ENCODE assay signal across 11 cellular contexts in the genomic region with DNA sequence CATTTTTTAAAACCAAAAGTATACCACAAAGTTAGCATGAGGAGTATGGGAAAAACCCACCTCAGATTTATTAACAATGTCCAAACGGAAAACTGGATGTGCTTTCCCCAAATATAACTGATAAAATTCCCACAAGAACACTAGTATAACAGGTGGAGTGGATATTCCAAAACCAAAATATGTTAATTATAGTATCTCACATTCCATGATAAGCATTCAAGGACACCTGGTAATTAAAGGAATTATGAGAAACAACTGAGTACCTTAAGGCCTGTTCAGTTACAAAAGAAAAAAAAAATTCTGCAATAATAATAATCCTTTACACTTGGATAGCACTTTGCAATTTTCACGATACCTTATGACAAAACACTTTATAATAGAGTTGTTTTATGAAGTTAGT. TPM values are rescaled to one million over a fixed set of nuclear protein-coding genes. Genes with fewer than 3 reads are reported as not detected.
A peak's percentile ranks its signal among the peaks of the same experiment; 100 is the strongest.
DNase-seq lines count a peak whose midpoint lies in the region; ATAC-seq, FAIRE-seq and TF ChIP-seq lines count a peak whose summit lies in the region.
"Had no signal": no experiment of that assay in that cellular context is flagged by ENCODE, and none has a peak within 500 bp of the region (broad histone marks: within the 10 kb centered on the region; RNA-seq: fewer than 3 reads in every experiment).

No MANE protein-coding gene starts in this region.

- H3K9me3 Mint-ChIP-seq in activated T-cell treated with anti-CD3 and anti-CD28 coated beads, Interleukin-2, amount 50 U/mL, for 24 hours: no peaks in the 10 kb centered on the region

- H3K9me1 ChIP-seq in endothelial cell of umbilical vein (replicated peaks; ENCODE audit: control insufficient read depth, extremely low read depth, insufficient read depth, low read length): no peaks in the 10 kb centered on the region

- TF ChIP-seq POLR2A in endothelial cell of umbilical vein (IDR thresholded peaks at IDR 0.05; ENCODE audit: low read depth, low read length): no peak

- 71% methylated on average over 2 of the region's 2 CpGs for WGBS in smooth muscle cell (ENCODE audit: low lambda C conversion rate)

- H3K9ac ChIP-seq in endothelial cell of umbilical vein (replicated peaks; ENCODE audit: extremely low read depth, insufficient read depth, low read length): no peak overlapping the region
- H3K9ac ChIP-seq in smooth muscle cell (ENCODE audit: low read depth): no peak overlapping the region

- BruUV-seq in endothelial cell of umbilical vein (replicated peaks; lab: Mats Ljungman, UMichigan): no TSS peak

- peak; percentile 33 for FAIRE-seq in endothelial cell of umbilical vein (lab: Jason Lieb, UNC)

- POLR2A ChIA-PET in endothelial cell of umbilical vein (lab: Charles Lee): interaction anchor here (4.1 kb wide), 1 partner anchor 61 kb away, joined by 133 read pairs; the partner anchor contains the start of gene AMD1

- H3K9me3 ChIP-seq in RWPE2 (ENCODE audit: severe bottlenecking) (no peaks in the 10 kb centered on the region), endothelial cell of umbilical vein (replicated peaks; ENCODE audit: control insufficient read depth, insufficient read depth, low read length) (no peaks in the 10 kb centered on the region), smooth muscle cell (replicated peaks; ENCODE audit: low read depth) (no peaks in the 10 kb centered on the region)

- H3F3A ChIP-seq in smooth muscle cell (ENCODE audit: low read depth): peaks cover 5% of the 10 kb centered on the region

- peaks cover 15% of the 10 kb centered on the region for H3K4me1 ChIP-seq in RWPE2 (ENCODE audit: insufficient read depth, poor library complexity, severe bottlenecking)
- H3K4me1 ChIP-seq in endothelial cell of umbilical vein (ENCODE audit: control insufficient read depth, extremely low read depth, insufficient read depth, low read length): peaks cover 9% of the 10 kb centered on the region
- H3K4me1 ChIP-seq in smooth muscle cell (ENCODE audit: low read depth): peaks cover 21% of the 10 kb centered on the region

- DNase-seq in activated T-cell treated with anti-CD3 and anti-CD28 coated beads, Interleukin-2, amount 50 U/mL, for 24 hours: no peak
- DNase-seq in activated T-cell treated with anti-CD3 and anti-CD28 coated beads for 4 hours (no peak), RWPE2 (ENCODE audit: low spot score) (no peak), endothelial cell of umbilical vein (ENCODE audit: low read depth, low spot score) (no peak), smooth muscle cell (lab: John Stamatoyannopoulos, UW; ENCODE audit: unreplicated experiment) (no peak)
- DNase-seq: activated CD4-positive, alpha-beta T cell treated with anti-CD3 and anti-CD28 coated beads for 1 hour; cortex of kidney; NCI-H446 treated with DMSO at 0.1 percent for 48 hours had no signal

- H4K20me1 ChIP-seq in endothelial cell of umbilical vein (replicated peaks; ENCODE audit: control insufficient read depth, extremely low read depth, insufficient read depth, low read length): no peaks in the 10 kb centered on the region
- H4K20me1 ChIP-seq in smooth muscle cell (ENCODE audit: low read depth): peaks cover 35% of the 10 kb centered on the region

- no peak overlapping the region for H3K27ac ChIP-seq in RWPE2 (ENCODE audit: poor library complexity, severe bottlenecking)
- no peak overlapping the region for H3K27ac ChIP-seq in endothelial cell of umbilical vein (ENCODE audit: insufficient read depth, low read depth, low read length)
- no peak overlapping the region for H3K27ac ChIP-seq in smooth muscle cell (ENCODE audit: low read depth)

- no peak overlapping the region for H3K27ac Mint-ChIP-seq in activated T-cell treated with anti-CD3 and anti-CD28 coated beads, Interleukin-2, amount 50 U/mL, for 24 hours

- H3K4me3 ChIP-seq in RWPE2 (ENCODE audit: severe bottlenecking): peak overlapping the region; percentile 55
- no peak overlapping the region for H3K4me3 ChIP-seq in endothelial cell of umbilical vein (replicated peaks in 1 of 3; ENCODE audit: insufficient read depth in 1 of 3, low read depth in 1 of 3, low read length in 3 of 3)
- peak overlapping the region; percentile 93 for H3K4me3 ChIP-seq in smooth muscle cell

- no peaks in the 10 kb centered on the region for H3K36me3 ChIP-seq in RWPE2 (ENCODE audit: low read depth)
- no peaks in the 10 kb centered on the region for H3K36me3 ChIP-seq in endothelial cell of umbilical vein (ENCODE audit: control insufficient read depth in 2 of 2, extremely low read depth in 1 of 2, insufficient read depth in 2 of 2, low read length in 2 of 2)
- no peaks in the 10 kb centered on the region for H3K36me3 ChIP-seq in smooth muscle cell (ENCODE audit: low read depth)

- ATAC-seq in RWPE2 (ENCODE audit: low read depth): no peak
- no peak for ATAC-seq in GM21619 (IDR thresholded peaks at IDR 0.05; ENCODE audit: unreplicated experiment)
- ATAC-seq in HG02870 (IDR thresholded peaks at IDR 0.05; ENCODE audit: unreplicated experiment): no peak
- no peak for ATAC-seq in HG03025 (IDR thresholded peaks at IDR 0.05; ENCODE audit: low FRiP score, unreplicated experiment)

- H3K27me3 ChIP-seq in RWPE2 (ENCODE audit: insufficient read depth, poor library complexity, severe bottlenecking) (no peaks in the 10 kb centered on the region), endothelial cell of umbilical vein (ENCODE audit: control insufficient read depth in 2 of 2, insufficient read depth in 2 of 2, low read length in 2 of 2) (peaks cover 0 to 2% of the 10 kb centered on the region in 2 experiments), smooth muscle cell (ENCODE audit: low read depth) (no peaks in the 10 kb centered on the region)

- CTCF ChIA-PET in endothelial cell of umbilical vein (lab: Charles Lee): no interaction called here

- H3K4me2 ChIP-seq in endothelial cell of umbilical vein (ENCODE audit: insufficient read depth, low read length): no peak overlapping the region
- peak overlapping the region; percentile 89 for H3K4me2 ChIP-seq in smooth muscle cell

- H3K36me3 Mint-ChIP-seq in activated T-cell treated with anti-CD3 and anti-CD28 coated beads, Interleukin-2, amount 50 U/mL, for 24 hours (ENCODE audit: low read depth): peaks cover 9% of the 10 kb centered on the region

- TF ChIP-seq CTCF in RWPE2 (IDR thresholded peaks at IDR 0.05; ENCODE audit: poor library complexity, severe bottlenecking) (no peak), endothelial cell of umbilical vein (IDR thresholded peaks at IDR 0.05; ENCODE audit: extremely low read depth in 1 of 2, insufficient read depth in 1 of 2, low read depth in 1 of 2, low read length in 2 of 2) (no peak), smooth muscle cell (IDR thresholded peaks at IDR 0.05; ENCODE audit: borderline replicate concordance, insufficient read depth, poor library complexity, severe bottlenecking) (no peak)

- peaks cover 24% of the 10 kb centered on the region for H3K4me1 Mint-ChIP-seq in activated T-cell treated with anti-CD3 and anti-CD28 coated beads, Interleukin-2, amount 50 U/mL, for 24 hours (ENCODE audit: low read depth)

- H3K27me3 Mint-ChIP-seq in activated T-cell treated with anti-CD3 and anti-CD28 coated beads, Interleukin-2, amount 50 U/mL, for 24 hours: no peaks in the 10 kb centered on the region

- H2AFZ ChIP-seq in endothelial cell of umbilical vein (ENCODE audit: low read depth, low read length) (no peak overlapping the region), smooth muscle cell (ENCODE audit: low read depth) (no peak overlapping the region)

- peak overlapping the region; percentile 99 for H3K4me3 Mint-ChIP-seq in activated T-cell treated with anti-CD3 and anti-CD28 coated beads, Interleukin-2, amount 50 U/mL, for 24 hours

- dilution Hi-C loops in endothelial cell of umbilical vein (cut with MboI; ENCODE audit: extremely low pct_ligation_motif_present, low sequenced_read_pairs): no loop called here

- peaks cover 3% of the 10 kb centered on the region for H3K79me2 ChIP-seq in endothelial cell of umbilical vein (ENCODE audit: control insufficient read depth, insufficient read depth, low read length)
- H3K79me2 ChIP-seq in smooth muscle cell (ENCODE audit: low read depth): peaks cover 55% of the 10 kb centered on the region

- intact Hi-C loops in endothelial cell of umbilical vein (cut with micrococcal nuclease): no loop called here

TF ChIP-seq in endothelial cell of umbilical vein, 7 proteins besides CTCF, POLR2A, EP300 and RAD21:
- no peak for TF ChIP-seq GATA2 (IDR thresholded peaks at IDR 0.05; ENCODE audit: insufficient read depth, insufficient read length, low read depth, low read length)
- no peak for TF ChIP-seq FOS (IDR thresholded peaks at IDR 0.05; ENCODE audit: borderline replicate concordance, insufficient read depth, low read length)
- no peak for TF ChIP-seq MAX (IDR thresholded peaks at IDR 0.05; ENCODE audit: insufficient read depth, insufficient read length)
- TF ChIP-seq MYC (IDR thresholded peaks at IDR 0.05; ENCODE audit: low read depth, low read length): no peak
- no peak for TF ChIP-seq JUN (IDR thresholded peaks at IDR 0.05; ENCODE audit: borderline replicate concordance, insufficient read depth, insufficient read length, low read depth)
- no peak for TF ChIP-seq EZH2 (IDR thresholded peaks at IDR 0.05; ENCODE audit: borderline replicate concordance, low read depth, low read length, severe bottlenecking)
- TF ChIP-seq POLR2AphosphoS5 (IDR thresholded peaks at IDR 0.05; ENCODE audit: insufficient read depth, low read depth, low read length): no peak

RNA-seq across cellular contexts. Expression of gene CDK19, which starts 1.9 kb away (rescaled TPM):
- total RNA-seq in endothelial cell of umbilical vein (11.9 and 12.1 TPM in 2 replicates), smooth muscle cell (14.0 and 17.1 TPM in 2 replicates)
- polyA plus RNA-seq in endothelial cell of umbilical vein (3.7 and 4.6 TPM in 2 replicates), smooth muscle cell (3.7 and 4.4 TPM in 2 replicates)
- 4.3 and 4.4 TPM in 2 replicates for polyA plus RNA-seq in endothelial cell of umbilical vein (2011; cell fraction: cytosol; rRNA removed)
- 6.1 and 8.1 TPM in 2 replicates for polyA plus RNA-seq in endothelial cell of umbilical vein (2011; cell fraction: nucleus; rRNA removed)
- polyA plus RNA-seq in endothelial cell of umbilical vein (2012): 5.1 and 5.6 TPM in 2 replicates
- polyA minus RNA-seq in endothelial cell of umbilical vein: 6.2 and 7.6 TPM in 2 replicates
- polyA minus RNA-seq in endothelial cell of umbilical vein (2011; cell fraction: cytosol; rRNA and poly(A)+ RNA removed): 4.3 TPM
- 5.7 and 9.7 TPM in 2 replicates for polyA minus RNA-seq in endothelial cell of umbilical vein (2011; cell fraction: nucleus; rRNA and poly(A)+ RNA removed)

Comparison
In these comparisons a context has a peak if more than half of its experiments do, and no peak if none do; other contexts are left out.
1. H3K4me3 ChIP-seq: peak in RWPE2 (single experiment) and smooth muscle cell (single experiment); none in endothelial cell of umbilical vein (0 of 3).